ENCODE assay signal across 8 cellular contexts in the genomic region with DNA sequence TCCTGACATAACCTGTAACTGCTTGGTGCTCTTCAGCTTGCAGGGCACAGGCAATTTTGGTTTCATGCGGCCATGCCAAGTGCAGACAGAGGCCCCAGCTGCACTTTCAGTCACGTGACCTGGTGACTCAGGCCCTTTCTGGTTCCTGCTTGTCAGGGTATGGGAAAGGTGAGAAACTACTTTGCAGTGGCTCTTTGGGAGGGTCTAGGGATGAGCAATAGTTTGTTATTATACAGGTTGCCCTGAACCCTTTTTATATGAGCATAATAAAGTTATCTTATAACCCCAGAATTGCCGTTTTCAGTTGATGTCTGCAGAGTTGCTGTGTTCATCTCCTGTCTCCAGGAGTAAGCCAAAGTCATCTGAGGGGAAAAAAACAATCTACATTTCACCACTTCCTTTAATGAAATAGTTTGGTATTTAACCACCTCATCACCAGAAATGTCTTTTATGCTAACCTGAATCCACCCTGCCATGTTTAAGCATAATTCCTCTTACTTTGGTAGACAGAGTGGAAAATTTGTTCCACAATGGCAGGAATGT. TPM values are rescaled to one million over a fixed set of nuclear protein-coding genes. Genes with fewer than 3 reads are reported as not detected.
DNase-seq lines count a peak whose midpoint lies in the region; ATAC-seq and TF ChIP-seq lines count a peak whose summit lies in the region.

No MANE protein-coding gene starts in this region.

- H3K4me1 Mint-ChIP-seq in T-helper 17 cell (peaks cover 14% of the 10 kb centered on the region), glutamatergic neuron (ENCODE audit: low read depth, unreplicated experiment) (no peaks in the 10 kb centered on the region)

- H3K4me1 ChIP-seq in adipocyte (ENCODE audit: control insufficient read depth, insufficient read depth, low read length): peaks cover 53% of the 10 kb centered on the region

- H3K9me3 ChIP-seq in T-helper 17 cell (ENCODE audit: control insufficient read depth, low read length, poor library complexity, severe bottlenecking) (no peaks in the 10 kb centered on the region), adipocyte (ENCODE audit: control insufficient read depth, low read length) (no peaks in the 10 kb centered on the region)

- peaks cover 2% of the 10 kb centered on the region for H3K9me3 Mint-ChIP-seq in glutamatergic neuron (ENCODE audit: unreplicated experiment)

- ATAC-seq in GM18511 (IDR thresholded peaks at IDR 0.05; ENCODE audit: unreplicated experiment) (peak; percentile 93), HG03442 (IDR thresholded peaks at IDR 0.05; ENCODE audit: unreplicated experiment) (peak; percentile 81), T-helper 17 cell (peak; percentile 87)

- no peak overlapping the region for H3K27ac Mint-ChIP-seq in T-helper 17 cell
- no peak overlapping the region for H3K27ac Mint-ChIP-seq in glutamatergic neuron (ENCODE audit: unreplicated experiment)

- TF ChIP-seq CTCF in glutamatergic neuron (IDR thresholded peaks at IDR 0.05; ENCODE audit: partially characterized antibody, unreplicated experiment): no peak

- H3K36me3 Mint-ChIP-seq in T-helper 17 cell (ENCODE audit: low read depth): no peaks in the 10 kb centered on the region
- no peaks in the 10 kb centered on the region for H3K36me3 Mint-ChIP-seq in glutamatergic neuron (ENCODE audit: unreplicated experiment)

- H3K27me3 Mint-ChIP-seq in T-helper 17 cell: peaks cover 15% of the 10 kb centered on the region
- H3K27me3 Mint-ChIP-seq in glutamatergic neuron (ENCODE audit: unreplicated experiment): no peaks in the 10 kb centered on the region

- DNase-seq in T-helper 17 cell: peak in 2 of 3 donors; percentile 18 to 20
- peak; percentile 38 for DNase-seq in adipocyte (ENCODE audit: low read depth)
- DNase-seq in kidney glomerular epithelial cell (lab: John Stamatoyannopoulos, UW): peak; percentile 38
- DNase-seq in stimulated activated CD8-positive, alpha-beta memory T cell treated with anti-CD3 and anti-CD28 coated beads, Interleukin-15, amount 100 ng/mL, for 1 hour (ENCODE audit: low read depth): peak; percentile 36
- no peak for DNase-seq in glutamatergic neuron
- DNase-seq in NCI-H1092 treated with DMSO at 0.1 percent for 48 hours (lab: John Stamatoyannopoulos, UW): no peak

- H3K4me3 Mint-ChIP-seq in T-helper 17 cell: no peak overlapping the region
- no peak overlapping the region for H3K4me3 Mint-ChIP-seq in glutamatergic neuron (ENCODE audit: unreplicated experiment)

- peak overlapping the region; percentile 50 for H3K9ac ChIP-seq in adipocyte (ENCODE audit: low read length)

- H3K4me3 ChIP-seq in adipocyte (ENCODE audit: low read length): peak overlapping the region; percentile 5

- no peaks in the 10 kb centered on the region for H3K27me3 ChIP-seq in adipocyte (replicated peaks; ENCODE audit: control insufficient read depth, insufficient read depth, low read length)

- no peaks in the 10 kb centered on the region for H3K36me3 ChIP-seq in adipocyte (ENCODE audit: control insufficient read depth, insufficient read depth, low read length, severe bottlenecking)

RNA-seq across cellular contexts. Expression of a gene that starts 30.9 kb away (rescaled TPM):
- total RNA-seq in T-helper 17 cell (10 to 100 TPM in 1 of 2 donors, 1 to 10 TPM in 1; 6.2 to 14.0 TPM), glutamatergic neuron (ENCODE audit: unreplicated experiment) (not detected)

Comparison
In these comparisons a context has a peak if more than half of its experiments do, and no peak if none do; other contexts are left out.
1. DNase-seq: peak in T-helper 17 cell (2 of 3), adipocyte (single experiment), kidney glomerular epithelial cell (single experiment) and stimulated activated CD8-positive, alpha-beta memory T cell treated with anti-CD3 and anti-CD28 coated beads, Interleukin-15, amount 100 ng/mL, for 1 hour (single experiment); none in glutamatergic neuron (single experiment) and NCI-H1092 treated with DMSO at 0.1 percent for 48 hours (single experiment).
2. Peak in every context shown above with its lines, with median percentiles within 50 percentile points of each other: ATAC-seq.